In the genomic region with DNA sequence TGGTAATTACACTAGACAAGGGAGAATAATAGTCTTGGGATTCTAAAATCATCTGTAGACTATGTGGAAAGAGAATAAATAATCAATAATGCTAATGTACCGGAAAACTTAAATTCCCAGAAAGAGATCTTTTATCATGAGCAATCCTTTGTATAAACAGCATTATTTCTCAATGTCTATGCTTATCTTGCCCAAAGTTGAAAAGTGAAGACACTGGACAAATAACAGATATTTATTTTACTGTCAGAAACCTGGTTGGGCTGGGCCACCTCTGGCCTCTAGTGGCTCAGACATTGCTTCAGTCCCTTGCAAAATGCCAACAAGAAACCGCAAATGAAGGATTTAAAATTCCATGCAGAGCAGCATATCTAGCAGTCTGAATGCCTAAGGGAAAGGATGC, we compare ENCODE assay signal across 23 cellular contexts.
DNase-seq lines count a peak whose midpoint lies in the region; ATAC-seq, FAIRE-seq and TF ChIP-seq lines count a peak whose summit lies in the region.
"Had no signal": no experiment of that assay in that cellular context is flagged by ENCODE, and none has a peak within 500 bp of the region (broad histone marks: within the 10 kb centered on the region; RNA-seq: fewer than 3 reads in every experiment).

No MANE protein-coding gene starts in this region.

- H3K27me3 ChIP-seq in pancreas, result no peaks in the 10 kb centered on the region
- no peaks in the 10 kb centered on the region for H3K27me3 ChIP-seq in right cardiac atrium (ENCODE audit: control insufficient read depth, insufficient read depth)
- H3K27me3 ChIP-seq: left lung, vagina had no signal

- H3K27ac ChIP-seq in pancreas (no peak overlapping the region), right cardiac atrium (ENCODE audit: low read length) (no peak overlapping the region)
- H3K27ac ChIP-seq: left lung, PC-9, vagina, WERI-Rb-1 had no signal

- DNase-seq in AG20443 (ENCODE audit: low spot score) (peak; percentile 9), T1000 (lab: John Stamatoyannopoulos, UW) (peak; percentile 40), fibroblast of mammary gland (ENCODE audit: low read depth) (peak; percentile 11), pancreas (peak in 1 of 6 donors; percentile 17), right cardiac atrium (no peak), DMS153 treated with DMSO at 0.1 percent for 48 hours (lab: John Stamatoyannopoulos, UW; ENCODE audit: unreplicated experiment) (no peak)
- DNase-seq: activated CD4-positive, alpha-beta T cell treated with anti-CD3 and anti-CD28 coated beads, Interleukin-2, amount 50 U/mL, for 1 hour; activated CD8-positive, alpha-beta memory T cell treated with anti-CD3 and anti-CD28 coated beads, Interleukin-2, amount 50 U/mL, for 4 hours; CD4-positive, alpha-beta memory T cell; DMS79 treated with DMSO at 0.1 percent for 48 hours; effector CD8-positive, alpha-beta T cell; left lung; NCI-H1048; NCI-H2029 treated with DMSO at 0.1 percent for 48 hours; SIG-M5; substantia nigra; WERI-Rb-1 had no signal

- H3K36me3 ChIP-seq in pancreas, result no peaks in the 10 kb centered on the region
- H3K36me3 ChIP-seq: left lung, vagina, WERI-Rb-1 had no signal

- TF ChIP-seq CTCF in fibroblast of mammary gland (conservative IDR thresholded peaks at IDR 0.05; ENCODE audit: control insufficient read depth, insufficient read depth, low read depth, low read length), result no peak
- TF ChIP-seq CTCF in pancreas (IDR thresholded peaks at IDR 0.05), result no peak

- 20 to 28% methylated on average over 2 of the region's 2 CpGs for WGBS in pancreas, 2 donors
- WGBS in right cardiac atrium, result 75% methylated on average over 2 of the region's 2 CpGs

- H3K4me3 ChIP-seq in fibroblast of mammary gland (ENCODE audit: control insufficient read depth, low read depth, low read length), result no peak overlapping the region
- H3K4me3 ChIP-seq in pancreas, result no peak overlapping the region
- no peak overlapping the region for H3K4me3 ChIP-seq in right cardiac atrium (ENCODE audit: low read length)
- H3K4me3 ChIP-seq: left lung, PC-9, vagina had no signal

- peaks cover 0 to 13% (median 12%) of the 10 kb centered on the region in 3 donors for H3K4me1 ChIP-seq in pancreas
- no peaks in the 10 kb centered on the region for H3K4me1 ChIP-seq in right cardiac atrium (ENCODE audit: control insufficient read depth, insufficient read depth, low read length)
- H3K4me1 ChIP-seq: left lung, vagina had no signal

- peak in 3 of 4 donors; percentile 64 to 75 (median 65) for ATAC-seq in pancreas
- no peak for ATAC-seq in right cardiac atrium
- ATAC-seq in HG02610 (IDR thresholded peaks at IDR 0.05; ENCODE audit: unreplicated experiment), result no peak
- no peak for ATAC-seq in HG02884 (IDR thresholded peaks at IDR 0.05; ENCODE audit: unreplicated experiment)
- ATAC-seq: esophagus mucosa, left lung had no signal

- no peak for FAIRE-seq in pancreas (lab: Jason Lieb, UNC)
- FAIRE-seq: H1 had no signal

- no peaks in the 10 kb centered on the region for H3K9me3 ChIP-seq in pancreas
- no peaks in the 10 kb centered on the region for H3K9me3 ChIP-seq in right cardiac atrium (ENCODE audit: control insufficient read depth, low read length)
- H3K9me3 ChIP-seq: left lung, vagina had no signal

- intact Hi-C loops in pancreas (cut with DNase I) (no loop called here), right cardiac atrium (cut with DNase I) (no loop called here)

Comparison
In these comparisons a context has a peak if more than half of its experiments do, and no peak if none do; other contexts are left out.
1. DNase-seq: peak in AG20443 (single experiment), T1000 (single experiment) and fibroblast of mammary gland (single experiment); none in right cardiac atrium (0 of 3) and DMS153 treated with DMSO at 0.1 percent for 48 hours (single experiment).
2. ATAC-seq: peak in pancreas (3 of 4); none in right cardiac atrium (0 of 2), HG02610 (single experiment) and HG02884 (single experiment).